In genomic region chr10:101830322-101831168, GRCh38 we compare ENCODE assay signal across 8 cellular contexts. TPM values are rescaled to one million over a fixed set of nuclear protein-coding genes. Genes with fewer than 3 reads are reported as not detected.
DNase-seq lines count a peak whose midpoint lies in the region; ATAC-seq, FAIRE-seq and TF ChIP-seq lines count a peak whose summit lies in the region.

No MANE protein-coding gene starts in this region.

- H3K9me3 Mint-ChIP-seq in WTC11, result no peaks in the 10 kb centered on the region

- H4K20me1 ChIP-seq in keratinocyte (ENCODE audit: control insufficient read depth, extremely low read depth, insufficient read depth, low read length), result no peaks in the 10 kb centered on the region

- peak overlapping the region; percentile 59 for H3K27ac ChIP-seq in keratinocyte (ENCODE audit: control insufficient read depth, insufficient read depth, low read length)

- H3K4me1 Mint-ChIP-seq in WTC11, result peaks cover 26% of the 10 kb centered on the region

- H3K4me2 ChIP-seq in keratinocyte (ENCODE audit: control insufficient read depth, extremely low read depth, insufficient read depth, low read depth, low read length), result peak overlapping the region; percentile 89

- dilution Hi-C loops in keratinocyte (cut with MboI; ENCODE audit: extremely low pct_ligation_motif_present, low sequenced_read_pairs), result no loop called here

- CTCF ChIA-PET in WTC11 (lab: Charles Lee), result interaction anchor here (0.6 to 5.2 kb wide), 5 partner anchors 10 to 180 kb away, joined by 3 to 64 read pairs (median 3); partner anchors contain the start of gene KCNIP2

- H2AFZ ChIP-seq in keratinocyte (ENCODE audit: control insufficient read depth, low read length), result peak overlapping the region; percentile 62

- H3K79me2 ChIP-seq in keratinocyte (ENCODE audit: control insufficient read depth, insufficient read depth, low read length), result no peaks in the 10 kb centered on the region

- H3K36me3 Mint-ChIP-seq in WTC11, result no peaks in the 10 kb centered on the region

- TF ChIP-seq CTCF in WTC11 (IDR thresholded peaks at IDR 0.05) (no peak), bronchial epithelial cell (IDR thresholded peaks at IDR 0.05; ENCODE audit: insufficient read depth, low read length, severe bottlenecking) (no peak), keratinocyte (optimal IDR thresholded peaks at IDR 0.05 in 1 of 3, IDR thresholded peaks at IDR 0.05 in 1 of 3, conservative IDR thresholded peaks at IDR 0.05 in 1 of 3; ENCODE audit: extremely low read depth in 1 of 3, insufficient read depth in 2 of 3, low read length in 3 of 3) (no peak)

- peak overlapping the region; percentile 58 for H3K9ac ChIP-seq in keratinocyte (ENCODE audit: control insufficient read depth, extremely low read depth, insufficient read depth, low read length)

- peaks cover 3% of the 10 kb centered on the region for H3K27me3 Mint-ChIP-seq in WTC11 (ENCODE audit: low read depth)

- H3K4me3 Mint-ChIP-seq in WTC11, result peak overlapping the region; percentile 78

- H3K27ac Mint-ChIP-seq in WTC11, result peak overlapping the region; percentile 82

- H3K36me3 ChIP-seq in bronchial epithelial cell (ENCODE audit: control insufficient read depth, insufficient read depth, low read length) (peaks cover 1% of the 10 kb centered on the region), keratinocyte (ENCODE audit: control insufficient read depth in 2 of 2, extremely low read depth in 1 of 2, insufficient read depth in 2 of 2, low read length in 2 of 2) (peaks cover 0 to 8% of the 10 kb centered on the region in 2 experiments)

- DNase-seq in NCI-H2029 treated with DMSO at 0.1 percent for 48 hours (lab: John Stamatoyannopoulos, UW) (peak; percentile 39), WTC11 (ENCODE audit: low spot score) (peak; percentile 85), bronchial epithelial cell (ENCODE audit: low read depth) (peak; percentile 73), keratinocyte (ENCODE audit: low read depth, low spot score) (peak; percentile 83), RKO (ENCODE audit: low spot score) (no peak)
- peak; percentile 85 to 90 for DNase-seq in stimulated activated CD4-positive, alpha-beta T cell treated with anti-CD3 and anti-CD28 coated beads, Interleukin-15, amount 100 ng/mL, for 1 hour (ENCODE audit: low read depth in 1 of 2, low spot score in 1 of 2)

- ATAC-seq in GM18511 (IDR thresholded peaks at IDR 0.05; ENCODE audit: unreplicated experiment) (peak; percentile 77), HG02970 (IDR thresholded peaks at IDR 0.05; ENCODE audit: low FRiP score, unreplicated experiment) (peak; percentile 61), WTC11 (peak; percentile 57)

- no peaks in the 10 kb centered on the region for H3K27me3 ChIP-seq in bronchial epithelial cell (ENCODE audit: control insufficient read depth, insufficient read depth, low read length)
- no peaks in the 10 kb centered on the region for H3K27me3 ChIP-seq in keratinocyte (ENCODE audit: control insufficient read depth, extremely low read depth, insufficient read depth, low read length)

- peaks cover 1% of the 10 kb centered on the region for H3K9me1 ChIP-seq in keratinocyte (ENCODE audit: control insufficient read depth, extremely low read depth, insufficient read depth, low read length)

- POLR2A ChIA-PET in WTC11 (lab: Charles Lee), result interaction anchor here (0.9 kb wide), 2 partner anchors 9 to 12 kb away, joined by 3 to 4 read pairs; partner anchors contain the start of gene OGA

- H3K4me1 ChIP-seq in keratinocyte (ENCODE audit: control insufficient read depth, extremely low read depth, insufficient read depth, low read length), result peaks cover 20% of the 10 kb centered on the region

- H3K4me3 ChIP-seq in bronchial epithelial cell (ENCODE audit: low read depth, low read length) (peak overlapping the region; percentile 49), keratinocyte (ENCODE audit: control insufficient read depth in 2 of 3, extremely low read depth in 1 of 3, insufficient read depth in 2 of 3, low read depth in 1 of 3, low read length in 3 of 3) (peak overlapping the region; percentile 30 to 71 (median 44))

- FAIRE-seq in bronchial epithelial cell (lab: Jason Lieb, UNC) (peak; percentile 86), keratinocyte (lab: Jason Lieb, UNC) (peak; percentile 79)

- H3K9me3 ChIP-seq in keratinocyte (ENCODE audit: control insufficient read depth, low read depth, low read length), result no peaks in the 10 kb centered on the region

TF ChIP-seq in WTC11, 78 proteins besides CTCF, POLR2A, EP300 and RAD21 (continues in another document):
- no peak for TF ChIP-seq MXD4 (CRISPR knock-in tag; IDR thresholded peaks at IDR 0.05; ENCODE audit: borderline replicate concordance)
- TF ChIP-seq ZNF416 (CRISPR knock-in tag; IDR thresholded peaks at IDR 0.05), result no peak
- peak; percentile 89 for TF ChIP-seq ARID4B (CRISPR knock-in tag; IDR thresholded peaks at IDR 0.05; ENCODE audit: borderline replicate concordance)
- TF ChIP-seq ETV6 (CRISPR knock-in tag; IDR thresholded peaks at IDR 0.05), result 0 out of 2 replicates have a peak, but pooled peaks have one; percentile 37

RNA-seq across cellular contexts. Expression of gene OGA, which starts 12.3 kb away (rescaled TPM):
- total RNA-seq in WTC11 (2021), result 110 to 111 TPM (median 110 TPM) in 3 replicates
- total RNA-seq in bronchial epithelial cell, result 96.4 and 176 TPM in 2 replicates
- 47.0 to 104 TPM (median 67.2 TPM) in 3 replicates for polyA plus RNA-seq in keratinocyte
- 140 TPM for polyA plus RNA-seq in keratinocyte (2011; ENCODE audit: low read depth)
- polyA plus RNA-seq in keratinocyte (2011; cell fraction: cytosol; rRNA removed), result 24.2 and 48.7 TPM in 2 replicates
- polyA plus RNA-seq in keratinocyte (2011; cell fraction: nucleus; rRNA removed), result 172 and 208 TPM in 2 replicates
- polyA plus RNA-seq in keratinocyte (2012; ENCODE audit: low replicate concordance), result 60.5 and 103 TPM in 2 replicates
- polyA minus RNA-seq in keratinocyte, result 41.9 to 134 TPM (median 45.3 TPM) in 3 replicates
- 31.8 TPM for polyA minus RNA-seq in keratinocyte (2011; cell fraction: cytosol; rRNA and poly(A)+ RNA removed)
- 83.5 and 158 TPM in 2 replicates for polyA minus RNA-seq in keratinocyte (2011; cell fraction: nucleus; rRNA and poly(A)+ RNA removed)

RNA-seq across cellular contexts. Expression of gene KCNIP2, which starts 13.1 kb away (rescaled TPM):
- total RNA-seq in WTC11 (2021) (4.5 to 5.4 TPM (median 5.2 TPM) in 3 replicates), bronchial epithelial cell (0.51 TPM in 1 of 2 replicates, not detected in the other)
- polyA plus RNA-seq in keratinocyte, result 0.17 to 0.71 TPM (median 0.41 TPM) in 3 replicates
- 0.89 TPM for polyA plus RNA-seq in keratinocyte (2011; ENCODE audit: low read depth)
- not detected in 2 replicates for polyA plus RNA-seq in keratinocyte (2011; cell fraction: cytosol; rRNA removed)
- 2.4 and 3.6 TPM in 2 replicates for polyA plus RNA-seq in keratinocyte (2011; cell fraction: nucleus; rRNA removed)
- polyA plus RNA-seq in keratinocyte (2012; ENCODE audit: low replicate concordance), result 0.23 and 0.66 TPM in 2 replicates
- polyA minus RNA-seq in keratinocyte, result 0.49 to 1.6 TPM (median 1.4 TPM) in 3 replicates
- polyA minus RNA-seq in keratinocyte (2011; cell fraction: cytosol; rRNA and poly(A)+ RNA removed), result not detected
- polyA minus RNA-seq in keratinocyte (2011; cell fraction: nucleus; rRNA and poly(A)+ RNA removed), result 1.8 and 7.7 TPM in 2 replicates

RNA-seq across cellular contexts. Expression of gene NPM3, which starts 47.3 kb away (rescaled TPM):
- total RNA-seq in WTC11 (2021) (223 to 260 TPM (median 229 TPM) in 3 replicates), bronchial epithelial cell (128 and 158 TPM in 2 replicates)
- polyA plus RNA-seq in keratinocyte, result 71.6 to 87.7 TPM (median 77.2 TPM) in 3 replicates
- polyA plus RNA-seq in keratinocyte (2011; ENCODE audit: low read depth), result 36.5 TPM
- 55.9 and 96.8 TPM in 2 replicates for polyA plus RNA-seq in keratinocyte (2011; cell fraction: cytosol; rRNA removed)
- 35.1 and 50.2 TPM in 2 replicates for polyA plus RNA-seq in keratinocyte (2011; cell fraction: nucleus; rRNA removed)
- polyA plus RNA-seq in keratinocyte (2012; ENCODE audit: low replicate concordance), result 61.6 and 114 TPM in 2 replicates
- polyA minus RNA-seq in keratinocyte, result 53.6 to 89.6 TPM (median 55.0 TPM) in 3 replicates
- polyA minus RNA-seq in keratinocyte (2011; cell fraction: cytosol; rRNA and poly(A)+ RNA removed), result 35.5 TPM
- polyA minus RNA-seq in keratinocyte (2011; cell fraction: nucleus; rRNA and poly(A)+ RNA removed), result 7.4 and 10.2 TPM in 2 replicates

RNA-seq across cellular contexts. Expression of gene FGF8, which starts 54.6 kb away (rescaled TPM):
- total RNA-seq in WTC11 (2021) (14.0 to 28.9 TPM (median 16.4 TPM) in 3 replicates), bronchial epithelial cell (0.26 and 0.38 TPM in 2 replicates)
- polyA plus RNA-seq in keratinocyte, result not detected in 3 replicates
- polyA plus RNA-seq in keratinocyte (2011; ENCODE audit: low read depth), result 0.46 TPM
- not detected in 2 replicates for polyA plus RNA-seq in keratinocyte (2011; cell fraction: cytosol; rRNA removed)
- 0.55 TPM in 1 of 2 replicates, not detected in the other for polyA plus RNA-seq in keratinocyte (2011; cell fraction: nucleus; rRNA removed)
- 0.44 TPM in 1 of 2 replicates, not detected in the other for polyA plus RNA-seq in keratinocyte (2012; ENCODE audit: low replicate concordance)
- polyA minus RNA-seq in keratinocyte, result not detected in 3 replicates
- polyA minus RNA-seq in keratinocyte (2011; cell fraction: cytosol; rRNA and poly(A)+ RNA removed), result not detected
- not detected in 2 replicates for polyA minus RNA-seq in keratinocyte (2011; cell fraction: nucleus; rRNA and poly(A)+ RNA removed)
